ENCODE assay signal across 13 cellular contexts in genomic region chr1:16475771-16476770, GRCh38. TPM values are rescaled to one million over a fixed set of nuclear protein-coding genes. Genes with fewer than 3 reads are reported as not detected.
"Had no signal": no experiment of that assay in that cellular context is flagged by ENCODE, and none has a peak within 500 bp of the region (broad histone marks: within the 10 kb centered on the region; RNA-seq: fewer than 3 reads in every experiment).

No MANE protein-coding gene starts in this region.

RNA-seq across cellular contexts. Expression of gene RNU1-1, which starts 38.0 kb away (rescaled TPM):
- polyA plus RNA-seq: esophagus, fibroblast of lung, heart left ventricle, lung, neural cell, ovary had no signal

RNA-seq across cellular contexts. Expression of gene SPATA21, which starts 38.8 kb away (rescaled TPM):
- total RNA-seq: fibroblast of lung, frontal cortex, glomerular endothelial cell, heart left ventricle, left lung, lung, ovary, progenitor cell of endocrine pancreas, suprapubic skin, thyroid gland, vagina had no signal
- polyA plus RNA-seq: fibroblast of lung had no signal
